ENCODE assay signal across 24 cellular contexts in genomic region chr6:29517728-29518440, GRCh38. TPM values are rescaled to one million over a fixed set of nuclear protein-coding genes. Genes with fewer than 3 reads are reported as not detected.
DNase-seq lines count a peak whose midpoint lies in the region; ATAC-seq, FAIRE-seq and TF ChIP-seq lines count a peak whose summit lies in the region.
"Had no signal": no experiment of that assay in that cellular context is flagged by ENCODE, and none has a peak within 500 bp of the region (broad histone marks: within the 10 kb centered on the region; RNA-seq: fewer than 3 reads in every experiment).

No MANE protein-coding gene starts in this region.

- H3K27ac ChIP-seq in neuronal stem cell (replicated peaks; ENCODE audit: low read length) (no peak overlapping the region), upper lobe of right lung (no peak overlapping the region)
- H3K27ac ChIP-seq: 22Rv1, A549, BLaER1, HL-60 had no signal

- peak; percentile 38 for DNase-seq in activated CD8-positive, alpha-beta memory T cell treated with anti-CD3 and anti-CD28 coated beads, Interleukin-2, amount 10 ng/mL, durations not matched to agents 7 days and 5 days
- no peak for DNase-seq in activated CD8-positive, alpha-beta memory T cell treated with anti-CD3 and anti-CD28 coated beads for 24 hours
- peak; percentile 26 for DNase-seq in ecto neural progenitor cell (ENCODE audit: low spot score)
- no peak for DNase-seq in neuronal stem cell (ENCODE audit: low spot score)
- no peak for DNase-seq in upper lobe of right lung
- no peak for DNase-seq in NCI-H526 treated with DMSO at 0.1 percent for 48 hours (lab: John Stamatoyannopoulos, UW)
- DNase-seq in hippocampal formation (lab: John Stamatoyannopoulos, UW) = no peak
- DNase-seq in RCC 7860 (ENCODE audit: low spot score) = no peak
- DNase-seq: CD4-positive, alpha-beta memory T cell; DMS153; DMS79; GDM1; HCEC 1CT had no signal

- H2AK5ac ChIP-seq in neuronal stem cell (ENCODE audit: low read depth, low read length) = no peak overlapping the region

- no peaks in the 10 kb centered on the region for H3K79me1 ChIP-seq in neuronal stem cell (ENCODE audit: low read depth, low read length)

- H3K4me3 ChIP-seq in neuronal stem cell (ENCODE audit: low read length in 2 of 2) (no peak overlapping the region), upper lobe of right lung (no peak overlapping the region)
- H3K4me3 ChIP-seq: A549, BLaER1, GM23338 had no signal

- H4K8ac ChIP-seq in neuronal stem cell (ENCODE audit: low read depth, low read length) = no peak overlapping the region

- H2AFZ ChIP-seq in neuronal stem cell (ENCODE audit: low read length) = no peak overlapping the region
- H2AFZ ChIP-seq: GM23338 had no signal

- peaks cover 2% of the 10 kb centered on the region for H3K9me3 Mint-ChIP-seq in activated CD8-positive, alpha-beta memory T cell treated with anti-CD3 and anti-CD28 coated beads, Interleukin-2, amount 10 ng/mL, durations not matched to agents 7 days and 5 days (ENCODE audit: low read depth)
- H3K9me3 Mint-ChIP-seq: CD4-positive, alpha-beta memory T cell had no signal

- no CpG with 5 or more reads among the region's 7 CpGs for WGBS in neuronal stem cell (ENCODE audit: extremely low coverage in 2 of 2, insufficient read length in 2 of 2, insufficient replicate concordance in 1 of 2), 2 donors

- no peak overlapping the region for H2BK5ac ChIP-seq in neuronal stem cell (ENCODE audit: low read length)

- no peak overlapping the region for H2BK12ac ChIP-seq in neuronal stem cell (ENCODE audit: low read length)

- H3K4me1 ChIP-seq in neuronal stem cell (ENCODE audit: control insufficient read depth in 2 of 2, insufficient read depth in 1 of 2, low read depth in 1 of 2, low read length in 2 of 2) (peaks cover 0 to 1% of the 10 kb centered on the region in 2 donors), upper lobe of right lung (no peaks in the 10 kb centered on the region)
- H3K4me1 ChIP-seq: A549, BLaER1 had no signal

- H3K18ac ChIP-seq in neuronal stem cell (ENCODE audit: low read length) = peak overlapping the region; percentile 36

- CTCF ChIA-PET in activated CD8-positive, alpha-beta memory T cell treated with anti-CD3 and anti-CD28 coated beads, Interleukin-2, amount 10 ng/mL, durations not matched to agents 7 days and 5 days (lab: Charles Lee) = no interaction called here

- TF ChIP-seq CTCF in upper lobe of right lung (IDR thresholded peaks at IDR 0.05) = no peak

- H4K91ac ChIP-seq in neuronal stem cell (ENCODE audit: low read depth, low read length, poor library complexity) = no peak overlapping the region

- no peaks in the 10 kb centered on the region for H3K36me3 Mint-ChIP-seq in activated CD8-positive, alpha-beta memory T cell treated with anti-CD3 and anti-CD28 coated beads, Interleukin-2, amount 10 ng/mL, durations not matched to agents 7 days and 5 days
- H3K36me3 Mint-ChIP-seq: CD14-positive monocyte; CD4-positive, alpha-beta memory T cell had no signal

- H2BK15ac ChIP-seq in neuronal stem cell (ENCODE audit: low read length) = no peak overlapping the region

- peaks cover 20% of the 10 kb centered on the region for H3K27me3 Mint-ChIP-seq in activated CD8-positive, alpha-beta memory T cell treated with anti-CD3 and anti-CD28 coated beads, Interleukin-2, amount 10 ng/mL, durations not matched to agents 7 days and 5 days

- H3K4ac ChIP-seq in neuronal stem cell (ENCODE audit: low read length) = no peak overlapping the region

- H2BK120ac ChIP-seq in neuronal stem cell (ENCODE audit: low read depth, low read length) = no peak overlapping the region

- peaks cover 0 to 8% of the 10 kb centered on the region in 2 donors for H3K9me3 ChIP-seq in neuronal stem cell (replicated peaks in 1 of 2; ENCODE audit: control insufficient read depth in 2 of 2, insufficient read depth in 1 of 2, low read depth in 1 of 2, low read length in 2 of 2)
- H3K9me3 ChIP-seq in upper lobe of right lung = no peaks in the 10 kb centered on the region
- H3K9me3 ChIP-seq: A549 had no signal

- intact Hi-C loops in upper lobe of right lung (cut with DNase I) = no loop called here

- H3K4me3 Mint-ChIP-seq in activated CD8-positive, alpha-beta memory T cell treated with anti-CD3 and anti-CD28 coated beads, Interleukin-2, amount 10 ng/mL, durations not matched to agents 7 days and 5 days = no peak overlapping the region
- H3K4me3 Mint-ChIP-seq: CD14-positive monocyte; CD4-positive, alpha-beta memory T cell; GM23338 had no signal

- ATAC-seq in activated CD8-positive, alpha-beta memory T cell treated with anti-CD3 and anti-CD28 coated beads, Interleukin-2, amount 10 ng/mL, durations not matched to agents 7 days and 5 days = no peak
- peak; percentile 13 for ATAC-seq in upper lobe of right lung
- ATAC-seq: A549, GM23338 had no signal

- no peak overlapping the region for H3K9ac ChIP-seq in neuronal stem cell (ENCODE audit: low read depth, low read length, poor library complexity)
- H3K9ac ChIP-seq: BLaER1 had no signal

- H3K14ac ChIP-seq in neuronal stem cell (ENCODE audit: low read length) = peak overlapping the region; percentile 63

- no peaks in the 10 kb centered on the region for H3K36me3 ChIP-seq in neuronal stem cell (replicated peaks in 1 of 2; ENCODE audit: control insufficient read depth in 2 of 2, insufficient read depth in 2 of 2, low read length in 2 of 2)
- H3K36me3 ChIP-seq in upper lobe of right lung = no peaks in the 10 kb centered on the region
- H3K36me3 ChIP-seq: BLaER1 had no signal

- H3K27ac Mint-ChIP-seq in activated CD8-positive, alpha-beta memory T cell treated with anti-CD3 and anti-CD28 coated beads, Interleukin-2, amount 10 ng/mL, durations not matched to agents 7 days and 5 days = no peak overlapping the region
- H3K27ac Mint-ChIP-seq: CD4-positive, alpha-beta memory T cell; GM23338 had no signal

- H3K27me3 ChIP-seq in neuronal stem cell (ENCODE audit: control insufficient read depth in 3 of 3, insufficient read depth in 3 of 3, low read depth in 1 of 3, low read length in 3 of 3) = peaks cover 0 to 5% (median 0%) of the 10 kb centered on the region in 3 experiments
- no peaks in the 10 kb centered on the region for H3K27me3 ChIP-seq in upper lobe of right lung
- H3K27me3 ChIP-seq: BLaER1 had no signal

- peaks cover 16% of the 10 kb centered on the region for H3K4me1 Mint-ChIP-seq in activated CD8-positive, alpha-beta memory T cell treated with anti-CD3 and anti-CD28 coated beads, Interleukin-2, amount 10 ng/mL, durations not matched to agents 7 days and 5 days

- no peak overlapping the region for H3K23ac ChIP-seq in neuronal stem cell (ENCODE audit: low read depth, low read length, poor library complexity)

- no peak overlapping the region for H3K4me2 ChIP-seq in neuronal stem cell (ENCODE audit: insufficient read depth, low read length, poor library complexity, severe bottlenecking)
- H3K4me2 ChIP-seq: A549, BLaER1, GM23338 had no signal

- FAIRE-seq in RCC 7860 (lab: Jason Lieb, UNC) = no peak
- FAIRE-seq: A549, GM12892, GM18507, H54 had no signal

RNA-seq across cellular contexts. Expression of gene MAS1L, which starts 30.1 kb away (rescaled TPM):
- not detected for total RNA-seq in activated CD8-positive, alpha-beta memory T cell treated with anti-CD3 and anti-CD28 coated beads, Interleukin-2, amount 10 ng/mL, durations not matched to agents 7 days and 5 days
- polyA plus RNA-seq in neuronal stem cell (2013, experiment 1 of 2) = not detected
- not detected for polyA plus RNA-seq in neuronal stem cell (2013, experiment 2 of 2)
- total RNA-seq in upper lobe of right lung = 0.64 TPM
- total RNA-seq: CD4-positive, alpha-beta memory T cell; Daoy; GM23338; HT1080 had no signal
- polyA plus RNA-seq: A549; CD14-positive monocyte; CD4-positive, alpha-beta memory T cell; GM23338 had no signal

RNA-seq across cellular contexts. Expression of gene UBD, which starts 41.6 kb away (rescaled TPM):
- total RNA-seq in activated CD8-positive, alpha-beta memory T cell treated with anti-CD3 and anti-CD28 coated beads, Interleukin-2, amount 10 ng/mL, durations not matched to agents 7 days and 5 days = 1 to 10 TPM in 1 of 2 experiments, not detected in 1; 1.6 TPM
- 0.06 TPM for polyA plus RNA-seq in neuronal stem cell (2013, experiment 1 of 2)
- 0.06 TPM for polyA plus RNA-seq in neuronal stem cell (2013, experiment 2 of 2)
- 1.1 TPM for total RNA-seq in upper lobe of right lung
- total RNA-seq: CD4-positive, alpha-beta memory T cell; GM23338; HT1080 had no signal
- polyA plus RNA-seq: CD14-positive monocyte; CD4-positive, alpha-beta memory T cell; GM23338 had no signal

Comparison
In these comparisons a context has a peak if more than half of its experiments do, and no peak if none do; other contexts are left out.
1. DNase-seq: peak in activated CD8-positive, alpha-beta memory T cell treated with anti-CD3 and anti-CD28 coated beads, Interleukin-2, amount 10 ng/mL, durations not matched to agents 7 days and 5 days (single experiment) and ecto neural progenitor cell (single experiment); none in activated CD8-positive, alpha-beta memory T cell treated with anti-CD3 and anti-CD28 coated beads for 24 hours (single experiment), neuronal stem cell (single experiment), upper lobe of right lung (single experiment), NCI-H526 treated with DMSO at 0.1 percent for 48 hours (single experiment), hippocampal formation (0 of 2) and RCC 7860 (single experiment).